In genomic region chr6:72535124-72535523, GRCh38 we compare ENCODE assay signal across 24 cellular contexts.
"Had no signal": no experiment of that assay in that cellular context is flagged by ENCODE, and none has a peak within 500 bp of the region (broad histone marks: within the 10 kb centered on the region; RNA-seq: fewer than 3 reads in every experiment).

No MANE protein-coding gene starts in this region.

- H3K27me3 Mint-ChIP-seq: progenitor cell of endocrine pancreas, type B pancreatic cell had no signal

- H3K9me3 ChIP-seq: mucosa of descending colon, ovary, right lobe of liver had no signal

- H3K4me2 ChIP-seq: smooth muscle cell had no signal

- H3K9me3 Mint-ChIP-seq: type B pancreatic cell had no signal

- H3K27me3 ChIP-seq: ovary, right atrium auricular region, right lobe of liver, tibial nerve, uterus had no signal

- H3K4me1 Mint-ChIP-seq: immature natural killer cell; stimulated activated memory B cell treated with anti-CD40 and anti-IgM and Interleukin-4, amounts not matched to agents 10 μg/mL and 1 μg/mL and 100 μg/mL, for 72 hours had no signal

- H3K27ac Mint-ChIP-seq: immature natural killer cell; naive thymus-derived CD4-positive, alpha-beta T cell; natural killer cell treated with Interleukin-12 subunit alpha and Interleukin-12 subunit beta and Interleukin-15 and Interleukin-18, amount 100 ng/mL, for 72 hours; progenitor cell of endocrine pancreas; stimulated activated memory B cell treated with anti-CD40 and anti-IgM and Interleukin-4, amounts not matched to agents 10 μg/mL and 1 μg/mL and 100 μg/mL, for 72 hours; stimulated activated naive CD8-positive, alpha-beta T cell treated with anti-CD3 and anti-CD28 coated beads, Interleukin-15, amount 100 ng/mL, for 72 hours; type B pancreatic cell had no signal

- H3K27ac ChIP-seq: left ventricle myocardium inferior, ovary, right atrium auricular region, right lobe of liver, tibial nerve, uterus had no signal

- H3K4me3 ChIP-seq: left ventricle myocardium inferior, lung, mucosa of descending colon, ovary, right atrium auricular region, right lobe of liver, smooth muscle cell, tibial nerve, uterus had no signal

- DNase-seq: immature natural killer cell; left ventricle myocardium inferior; midbrain; mucosa of descending colon; naive thymus-derived CD4-positive, alpha-beta T cell; ovary; right lobe of liver; stimulated activated CD4-positive, alpha-beta T cell treated with anti-CD3 and anti-CD28 coated beads, Interleukin-1b, Interleukin-23, amount 100 ng/mL, for 48 hours; stimulated activated CD4-positive, alpha-beta T cell treated with anti-CD3 and anti-CD28 coated beads, Interleukin-2, amount 100 ng/mL, for 48 hours; stimulated activated CD4-positive, alpha-beta T cell treated with anti-CD3 and anti-CD28 coated beads, Interleukin-4, amount 100 ng/mL, for 4 hours; stimulated activated CD8-positive, alpha-beta memory T cell treated with anti-CD3 and anti-CD28 coated beads, Interleukin-4, amount 100 ng/mL, for 48 hours; stimulated activated naive CD4-positive, alpha-beta T cell treated with Interleukin-2 at 50 U/mL for 16 hours; stimulated activated naive CD8-positive, alpha-beta T cell treated with anti-CD3 and anti-CD28 coated beads, Interleukin-15, amount 100 ng/mL, for 72 hours; substantia nigra; uterus had no signal

- H3K36me3 ChIP-seq: left ventricle myocardium inferior, ovary, right atrium auricular region, right lobe of liver, tibial nerve, uterus had no signal

- ATAC-seq: mucosa of descending colon; naive thymus-derived CD4-positive, alpha-beta T cell; natural killer cell treated with Interleukin-12 subunit alpha and Interleukin-12 subunit beta and Interleukin-15 and Interleukin-18, amount 100 ng/mL, for 72 hours; right lobe of liver; stimulated activated naive CD8-positive, alpha-beta T cell treated with anti-CD3 and anti-CD28 coated beads, Interleukin-15, amount 100 ng/mL, for 72 hours had no signal

- H3K4me1 ChIP-seq: left ventricle myocardium inferior, right atrium auricular region, right lobe of liver, tibial nerve, uterus had no signal

- H3K4me3 Mint-ChIP-seq: immature natural killer cell; naive thymus-derived CD4-positive, alpha-beta T cell; natural killer cell treated with Interleukin-12 subunit alpha and Interleukin-12 subunit beta and Interleukin-15 and Interleukin-18, amount 100 ng/mL, for 72 hours; stimulated activated memory B cell treated with anti-CD40 and anti-IgM and Interleukin-4, amounts not matched to agents 10 μg/mL and 1 μg/mL and 100 μg/mL, for 72 hours; stimulated activated naive CD8-positive, alpha-beta T cell treated with anti-CD3 and anti-CD28 coated beads, Interleukin-15, amount 100 ng/mL, for 72 hours; type B pancreatic cell had no signal

- FAIRE-seq: islet of Langerhans had no signal

- H3K36me3 Mint-ChIP-seq: immature natural killer cell; stimulated activated memory B cell treated with anti-CD40 and anti-IgM and Interleukin-4, amounts not matched to agents 10 μg/mL and 1 μg/mL and 100 μg/mL, for 72 hours; type B pancreatic cell had no signal
